ENCODE assay signal across 15 cellular contexts in the genomic region with DNA sequence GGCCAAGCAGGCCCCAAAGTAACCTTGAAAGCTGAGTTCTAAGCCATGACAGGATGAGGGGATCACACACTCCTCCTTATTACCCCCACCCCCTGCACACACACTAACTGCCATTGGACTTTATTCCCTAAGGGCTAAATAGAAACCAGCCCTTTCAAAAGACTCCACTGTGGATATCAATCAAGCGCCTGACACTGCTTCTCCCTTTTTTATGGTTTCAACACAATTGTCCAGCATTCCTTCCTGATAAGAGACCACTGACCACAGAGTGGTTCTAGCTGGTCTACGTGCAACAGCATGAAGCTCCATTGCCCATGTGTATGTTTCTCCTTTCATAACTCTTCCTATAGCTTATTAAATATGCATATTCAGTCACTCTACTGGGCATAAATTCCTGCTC. TPM values are rescaled to one million over a fixed set of nuclear protein-coding genes. Genes with fewer than 3 reads are reported as not detected.
DNase-seq lines count a peak whose midpoint lies in the region; ATAC-seq and TF ChIP-seq lines count a peak whose summit lies in the region.
"Had no signal": no experiment of that assay in that cellular context is flagged by ENCODE, and none has a peak within 500 bp of the region (broad histone marks: within the 10 kb centered on the region; RNA-seq: fewer than 3 reads in every experiment).

No MANE protein-coding gene starts in this region.

- no peaks in the 10 kb centered on the region for H3K36me3 ChIP-seq in WERI-Rb-1

- H3K36me3 Mint-ChIP-seq in activated CD4-positive, alpha-beta memory T cell treated with anti-CD3 and anti-CD28 coated beads, Interleukin-2, amount 10 ng/mL, durations not matched to agents 7 days and 5 days (ENCODE audit: low read depth): no peaks in the 10 kb centered on the region
- no peaks in the 10 kb centered on the region for H3K36me3 Mint-ChIP-seq in activated CD4-positive, alpha-beta memory T cell treated with anti-CD3 and anti-CD28 coated beads for 36 hours
- H3K36me3 Mint-ChIP-seq: CD8-positive, alpha-beta T cell had no signal

- no peaks in the 10 kb centered on the region for H3K27me3 ChIP-seq in WERI-Rb-1 (ENCODE audit: insufficient read depth, low read depth, severe bottlenecking)

- peaks cover 4% of the 10 kb centered on the region for H3K9me3 ChIP-seq in WERI-Rb-1 (ENCODE audit: severe bottlenecking)
- H3K9me3 ChIP-seq: A549 had no signal

- H3K27me3 Mint-ChIP-seq in activated CD4-positive, alpha-beta memory T cell treated with anti-CD3 and anti-CD28 coated beads, Interleukin-2, amount 10 ng/mL, durations not matched to agents 7 days and 5 days: peaks cover 31% of the 10 kb centered on the region
- H3K27me3 Mint-ChIP-seq in activated CD4-positive, alpha-beta memory T cell treated with anti-CD3 and anti-CD28 coated beads for 36 hours: peaks cover 13% of the 10 kb centered on the region

- no peak overlapping the region for H3K4me3 Mint-ChIP-seq in activated CD4-positive, alpha-beta memory T cell treated with anti-CD3 and anti-CD28 coated beads, Interleukin-2, amount 10 ng/mL, durations not matched to agents 7 days and 5 days
- no peak overlapping the region for H3K4me3 Mint-ChIP-seq in activated CD4-positive, alpha-beta memory T cell treated with anti-CD3 and anti-CD28 coated beads for 36 hours
- H3K4me3 Mint-ChIP-seq: CD8-positive, alpha-beta T cell; GM23338 had no signal

- DNase-seq in activated CD4-positive, alpha-beta memory T cell treated with anti-CD3 and anti-CD28 coated beads, Interleukin-2, amount 10 ng/mL, durations not matched to agents 7 days and 5 days: peak; percentile 5
- no peak for DNase-seq in activated CD4-positive, alpha-beta memory T cell treated with anti-CD3 and anti-CD28 coated beads for 36 hours
- DNase-seq in OCI-M1 (lab: John Stamatoyannopoulos, UW): peak; percentile 86
- peak; percentile 3 for DNase-seq in fibroblast of pulmonary artery (ENCODE audit: low read depth)
- no peak for DNase-seq in activated gamma-delta T cell (lab: John Stamatoyannopoulos, UW)
- DNase-seq in WERI-Rb-1: no peak
- DNase-seq: AML-193; CD8-positive, alpha-beta T cell; HCEC 1CT had no signal

- H3K27ac ChIP-seq in WERI-Rb-1: no peak overlapping the region
- H3K27ac ChIP-seq: 22Rv1, A549, HL-60 had no signal

- POLR2A ChIA-PET in activated CD4-positive, alpha-beta memory T cell treated with anti-CD3 and anti-CD28 coated beads, Interleukin-2, amount 10 ng/mL, durations not matched to agents 7 days and 5 days (lab: Charles Lee): no interaction called here
- POLR2A ChIA-PET in activated CD4-positive, alpha-beta memory T cell treated with anti-CD3 and anti-CD28 coated beads for 36 hours (lab: Charles Lee): no interaction called here

- CTCF ChIA-PET in activated CD4-positive, alpha-beta memory T cell treated with anti-CD3 and anti-CD28 coated beads, Interleukin-2, amount 10 ng/mL, durations not matched to agents 7 days and 5 days (lab: Charles Lee): no interaction called here
- CTCF ChIA-PET in activated CD4-positive, alpha-beta memory T cell treated with anti-CD3 and anti-CD28 coated beads for 36 hours (lab: Charles Lee): interaction anchor here (0.9 kb wide), 1 partner anchor 7 kb away, joined by 3 read pairs; no protein-coding TSS in a partner anchor

- TF ChIP-seq CTCF in fibroblast of pulmonary artery (IDR thresholded peaks at IDR 0.05; ENCODE audit: low read length, missing control alignments): no peak
- no peak for TF ChIP-seq CTCF in WERI-Rb-1 (IDR thresholded peaks at IDR 0.05; ENCODE audit: low read depth, low read length)

- intact Hi-C loops in activated CD4-positive, alpha-beta memory T cell treated with anti-CD3 and anti-CD28 coated beads for 36 hours (cut with micrococcal nuclease): no loop called here

- H3K27ac Mint-ChIP-seq in activated CD4-positive, alpha-beta memory T cell treated with anti-CD3 and anti-CD28 coated beads, Interleukin-2, amount 10 ng/mL, durations not matched to agents 7 days and 5 days: no peak overlapping the region
- no peak overlapping the region for H3K27ac Mint-ChIP-seq in activated CD4-positive, alpha-beta memory T cell treated with anti-CD3 and anti-CD28 coated beads for 36 hours
- H3K27ac Mint-ChIP-seq: CD8-positive, alpha-beta T cell; GM23338 had no signal

- H3K4me3 ChIP-seq in fibroblast of pulmonary artery (replicated peaks; ENCODE audit: low read depth, low read length): no peak overlapping the region
- no peak overlapping the region for H3K4me3 ChIP-seq in WERI-Rb-1 (ENCODE audit: low read depth, low read length)
- H3K4me3 ChIP-seq: A549, GM23338 had no signal

- ATAC-seq in GM18519 (IDR thresholded peaks at IDR 0.05; ENCODE audit: low FRiP score, unreplicated experiment): no peak
- ATAC-seq: A549; CD8-positive, alpha-beta T cell; GM23338 had no signal

- H3K9me3 Mint-ChIP-seq in activated CD4-positive, alpha-beta memory T cell treated with anti-CD3 and anti-CD28 coated beads, Interleukin-2, amount 10 ng/mL, durations not matched to agents 7 days and 5 days: no peaks in the 10 kb centered on the region
- H3K9me3 Mint-ChIP-seq in activated CD4-positive, alpha-beta memory T cell treated with anti-CD3 and anti-CD28 coated beads for 36 hours: peaks cover 2% of the 10 kb centered on the region

- no peaks in the 10 kb centered on the region for H3K4me1 Mint-ChIP-seq in activated CD4-positive, alpha-beta memory T cell treated with anti-CD3 and anti-CD28 coated beads, Interleukin-2, amount 10 ng/mL, durations not matched to agents 7 days and 5 days
- no peaks in the 10 kb centered on the region for H3K4me1 Mint-ChIP-seq in activated CD4-positive, alpha-beta memory T cell treated with anti-CD3 and anti-CD28 coated beads for 36 hours (ENCODE audit: low read depth)
- H3K4me1 Mint-ChIP-seq: GM23338 had no signal

RNA-seq across cellular contexts. Expression of a gene that starts 34.7 kb away (rescaled TPM):
- not detected for total RNA-seq in activated CD4-positive, alpha-beta memory T cell treated with anti-CD3 and anti-CD28 coated beads, Interleukin-2, amount 10 ng/mL, durations not matched to agents 7 days and 5 days
- not detected for total RNA-seq in activated CD4-positive, alpha-beta memory T cell treated with anti-CD3 and anti-CD28 coated beads for 36 hours
- total RNA-seq: CD8-positive, alpha-beta T cell; GM23338 had no signal

RNA-seq across cellular contexts. Expression of a gene that starts 43.1 kb away (rescaled TPM):
- not detected for total RNA-seq in activated CD4-positive, alpha-beta memory T cell treated with anti-CD3 and anti-CD28 coated beads, Interleukin-2, amount 10 ng/mL, durations not matched to agents 7 days and 5 days
- total RNA-seq in activated CD4-positive, alpha-beta memory T cell treated with anti-CD3 and anti-CD28 coated beads for 36 hours: not detected
- total RNA-seq: CD8-positive, alpha-beta T cell; GM23338; HT1080 had no signal

RNA-seq across cellular contexts. Expression of a gene that starts 50.3 kb away (rescaled TPM):
- not detected for total RNA-seq in activated CD4-positive, alpha-beta memory T cell treated with anti-CD3 and anti-CD28 coated beads, Interleukin-2, amount 10 ng/mL, durations not matched to agents 7 days and 5 days
- total RNA-seq in activated CD4-positive, alpha-beta memory T cell treated with anti-CD3 and anti-CD28 coated beads for 36 hours: not detected
- total RNA-seq: CD8-positive, alpha-beta T cell; GM23338 had no signal

Comparison
In these comparisons a context has a peak if more than half of its experiments do, and no peak if none do; other contexts are left out.
1. DNase-seq: peak in activated CD4-positive, alpha-beta memory T cell treated with anti-CD3 and anti-CD28 coated beads, Interleukin-2, amount 10 ng/mL, durations not matched to agents 7 days and 5 days (single experiment), OCI-M1 (single experiment) and fibroblast of pulmonary artery (single experiment); none in activated CD4-positive, alpha-beta memory T cell treated with anti-CD3 and anti-CD28 coated beads for 36 hours (single experiment), activated gamma-delta T cell (single experiment) and WERI-Rb-1 (single experiment).